26 cellular contexts compared by ENCODE assay signal in genomic region chr7:158237672-158238335, GRCh38.
DNase-seq lines count a peak whose midpoint lies in the region; ATAC-seq and TF ChIP-seq lines count a peak whose summit lies in the region.
"Had no signal": no experiment of that assay in that cellular context is flagged by ENCODE, and none has a peak within 500 bp of the region (broad histone marks: within the 10 kb centered on the region; RNA-seq: fewer than 3 reads in every experiment).

No MANE protein-coding gene starts in this region.

- H3K36me3 ChIP-seq in spleen = no peaks in the 10 kb centered on the region
- H3K36me3 ChIP-seq: tibial nerve had no signal

- no peak for ATAC-seq in HG03342 (IDR thresholded peaks at IDR 0.05; ENCODE audit: unreplicated experiment)
- ATAC-seq: activated CD4-positive, alpha-beta T cell treated with anti-CD3 and anti-CD28 coated beads for 36 hours; body of pancreas; effector memory CD8-positive, alpha-beta T cell; GM12878; left lobe of liver had no signal

- H3K36me3 Mint-ChIP-seq in activated CD4-positive, alpha-beta T cell treated with anti-CD3 and anti-CD28 coated beads, Interleukin-2, amount 10 ng/mL, durations not matched to agents 24 days and 14 days (ENCODE audit: low read depth) = no peaks in the 10 kb centered on the region
- H3K36me3 Mint-ChIP-seq: CD14-positive monocyte, IgD-negative memory B cell had no signal

- H3K27ac Mint-ChIP-seq in activated CD4-positive, alpha-beta T cell treated with anti-CD3 and anti-CD28 coated beads, Interleukin-2, amount 10 ng/mL, durations not matched to agents 24 days and 14 days = no peak overlapping the region
- H3K27ac Mint-ChIP-seq: activated CD4-positive, alpha-beta T cell treated with anti-CD3 and anti-CD28 coated beads for 36 hours; activated T-helper 2 cell treated with anti-CD3 and anti-CD28 coated beads, Interferon-gamma antibody, Interleukin-2, Interleukin-4, amounts not matched to agents 10 μg/mL and 5 μg/mL and 100 μg/mL, durations not matched to agents 14 hours and 24 hours and 36 hours; CD14-positive monocyte; effector memory CD8-positive, alpha-beta T cell; IgD-negative memory B cell; nephron had no signal

- no peaks in the 10 kb centered on the region for H3K4me1 Mint-ChIP-seq in activated CD4-positive, alpha-beta T cell treated with anti-CD3 and anti-CD28 coated beads, Interleukin-2, amount 10 ng/mL, durations not matched to agents 24 days and 14 days
- H3K4me1 Mint-ChIP-seq: activated CD4-positive, alpha-beta T cell treated with anti-CD3 and anti-CD28 coated beads for 36 hours; CD14-positive monocyte; IgD-negative memory B cell; nephron had no signal

- no peak overlapping the region for H3K4me3 ChIP-seq in spleen
- H3K4me3 ChIP-seq: body of pancreas, GM12878, GM23248, tibial nerve had no signal

- peaks cover 4% of the 10 kb centered on the region for H3K9me3 Mint-ChIP-seq in activated CD4-positive, alpha-beta T cell treated with anti-CD3 and anti-CD28 coated beads, Interleukin-2, amount 10 ng/mL, durations not matched to agents 24 days and 14 days

- H3K27me3 Mint-ChIP-seq in activated CD4-positive, alpha-beta T cell treated with anti-CD3 and anti-CD28 coated beads, Interleukin-2, amount 10 ng/mL, durations not matched to agents 24 days and 14 days = no peaks in the 10 kb centered on the region
- H3K27me3 Mint-ChIP-seq: IgD-negative memory B cell had no signal

- H3K9me3 ChIP-seq in spleen = peaks cover 0 to 31% (median 19%) of the 10 kb centered on the region in 8 donors
- H3K9me3 ChIP-seq: body of pancreas had no signal

- TF ChIP-seq CTCF in spleen (IDR thresholded peaks at IDR 0.05 in 8 of 11, conservative IDR thresholded peaks at IDR 0.05 in 3 of 11) = no peak

- H3K4me1 ChIP-seq in spleen = no peaks in the 10 kb centered on the region
- H3K4me1 ChIP-seq: body of pancreas, tibial nerve had no signal

- no peak overlapping the region for H3K4me3 Mint-ChIP-seq in activated CD4-positive, alpha-beta T cell treated with anti-CD3 and anti-CD28 coated beads, Interleukin-2, amount 10 ng/mL, durations not matched to agents 24 days and 14 days
- H3K4me3 Mint-ChIP-seq: activated CD4-positive, alpha-beta T cell treated with anti-CD3 and anti-CD28 coated beads for 36 hours; CD14-positive monocyte; effector memory CD8-positive, alpha-beta T cell; nephron had no signal

- 73 to 91% (median 88%) methylated on average over 15 to 29 of the region's 29 CpGs for WGBS in spleen, 5 donors

- TF ChIP-seq POLR2A in spleen (IDR thresholded peaks at IDR 0.05) = no peak

- peak; percentile 24 for DNase-seq in activated CD4-positive, alpha-beta T cell treated with anti-CD3 and anti-CD28 coated beads, Interleukin-2, amount 10 ng/mL, durations not matched to agents 24 days and 14 days
- DNase-seq in activated CD4-positive, alpha-beta T cell treated with anti-CD3 and anti-CD28 coated beads, Interleukin-2, amount 50 U/mL, for 48 hours = no peak
- DNase-seq in NCI-H1417 (lab: John Stamatoyannopoulos, UW) (peak; percentile 70 to 89 (median 83)), RPMI8226 (peak; percentile 20), spleen (peak; percentile 70), SKM-1 treated with dmso at 0.1 percent for 144 hours (lab: John Stamatoyannopoulos, UW; ENCODE audit: unreplicated experiment) (no peak)
- DNase-seq in activated effector memory CD4-positive, alpha-beta T cell treated with anti-CD3 and anti-CD28 coated beads, Interleukin-2, amount 50 U/mL, for 16 hours = no peak
- DNase-seq: ACHN; activated CD4-positive, alpha-beta T cell treated with anti-CD3 and anti-CD28 coated beads for 36 hours; DMS 273 treated with DMSO at 0.1 percent for 48 hours; effector memory CD8-positive, alpha-beta T cell; glutamatergic neuron; GM23248; MM.1S; NCI-H2171; stimulated activated CD4-positive, alpha-beta T cell treated with anti-CD3 and anti-CD28 coated beads, Interleukin-1b, Interleukin-23, amount 100 ng/mL, for 48 hours; stimulated activated naive CD4-positive, alpha-beta T cell treated with Interleukin-2 at 50 U/mL for 16 hours had no signal

- H3K27ac ChIP-seq in spleen = no peak overlapping the region
- H3K27ac ChIP-seq: body of pancreas, GM23248, tibial nerve had no signal

- H3K27me3 ChIP-seq in spleen (replicated peaks in 1 of 7) = peaks cover 0 to 6% (median 0%) of the 10 kb centered on the region in 7 donors
- H3K27me3 ChIP-seq: body of pancreas, tibial nerve had no signal

- intact Hi-C loops in activated CD4-positive, alpha-beta T cell treated with anti-CD3 and anti-CD28 coated beads, Interleukin-2, amount 10 ng/mL, durations not matched to agents 24 days and 14 days (cut with micrococcal nuclease) = no loop called here
- intact Hi-C loops in spleen (cut with DNase I; ENCODE audit: low total_unique reads) = no loop called here

Comparison
In these comparisons a context has a peak if more than half of its experiments do, and no peak if none do; other contexts are left out.
1. DNase-seq: peak in activated CD4-positive, alpha-beta T cell treated with anti-CD3 and anti-CD28 coated beads, Interleukin-2, amount 10 ng/mL, durations not matched to agents 24 days and 14 days (single experiment), NCI-H1417 (3 of 3), RPMI8226 (single experiment) and spleen (single experiment); none in activated CD4-positive, alpha-beta T cell treated with anti-CD3 and anti-CD28 coated beads, Interleukin-2, amount 50 U/mL, for 48 hours (0 of 2), activated effector memory CD4-positive, alpha-beta T cell treated with anti-CD3 and anti-CD28 coated beads, Interleukin-2, amount 50 U/mL, for 16 hours (single experiment) and SKM-1 treated with dmso at 0.1 percent for 144 hours (single experiment).